ENCODE assay signal across 19 cellular contexts in the genomic region with DNA sequence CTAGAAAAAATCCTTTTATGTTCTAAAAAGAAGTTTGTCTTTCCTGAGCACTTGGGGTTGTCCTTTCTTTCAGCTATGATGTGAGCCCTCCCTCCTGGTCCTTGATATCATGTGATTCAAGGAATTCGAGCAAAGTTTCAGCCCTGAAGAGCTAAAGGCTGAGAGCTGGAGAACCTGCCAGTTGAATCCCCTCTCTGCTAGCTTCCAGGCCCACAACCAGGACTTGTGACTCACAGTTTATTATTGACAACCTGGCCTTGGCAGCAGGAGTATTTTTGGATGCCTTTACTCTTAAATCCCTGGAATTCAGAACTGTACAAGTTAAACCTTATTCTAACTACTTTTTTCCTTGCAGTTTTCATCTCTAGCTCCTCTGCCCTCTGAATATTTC.
DNase-seq lines count a peak whose midpoint lies in the region; ATAC-seq and TF ChIP-seq lines count a peak whose summit lies in the region.
"Had no signal": no experiment of that assay in that cellular context is flagged by ENCODE, and none has a peak within 500 bp of the region (broad histone marks: within the 10 kb centered on the region; RNA-seq: fewer than 3 reads in every experiment).

No MANE protein-coding gene starts in this region.

- H3K27me3 Mint-ChIP-seq in activated CD8-positive, alpha-beta T cell treated with anti-CD3 and anti-CD28 coated beads, Interleukin-2, amount 10 ng/mL, durations not matched to agents 7 days and 5 days (ENCODE audit: low read depth) = peaks cover 4% of the 10 kb centered on the region

- DNase-seq in ELR (ENCODE audit: low read depth) (peak; percentile 12), adipocyte (ENCODE audit: low read depth) (peak; percentile 22), fibroblast of pulmonary artery (ENCODE audit: low read depth) (peak; percentile 41), renal cortical epithelial cell (ENCODE audit: low read depth) (peak; percentile 66), left lung (no peak)
- no peak for DNase-seq in activated CD8-positive, alpha-beta T cell treated with anti-CD3 and anti-CD28 coated beads, Interleukin-2, amount 10 ng/mL, durations not matched to agents 7 days and 5 days
- DNase-seq: Caco-2; Karpas-422; NCI-H1417 treated with DMSO at 0.1 percent for 48 hours; PC-9; small intestine; stimulated activated CD4-positive, alpha-beta T cell treated with anti-CD3 and anti-CD28 coated beads, Interleukin-4, amount 100 ng/mL, for 24 hours had no signal

- POLR2A ChIA-PET in activated CD8-positive, alpha-beta T cell treated with anti-CD3 and anti-CD28 coated beads, Interleukin-2, amount 10 ng/mL, durations not matched to agents 7 days and 5 days (lab: Charles Lee) = no interaction called here

- H3K27ac Mint-ChIP-seq in activated CD8-positive, alpha-beta T cell treated with anti-CD3 and anti-CD28 coated beads, Interleukin-2, amount 10 ng/mL, durations not matched to agents 7 days and 5 days = no peak overlapping the region
- H3K27ac Mint-ChIP-seq: activated T-helper 2 cell treated with anti-CD3 and anti-CD28 coated beads, Interferon-gamma antibody, Interleukin-2, Interleukin-4, amounts not matched to agents 10 μg/mL and 5 μg/mL and 100 μg/mL, durations not matched to agents 14 hours and 24 hours and 36 hours; T-helper 2 cell treated with Interferon-gamma antibody and Interleukin-4, amounts not matched to agents 5 μg/mL and 100 μg/mL, for 36 hours had no signal

- no peaks in the 10 kb centered on the region for H3K9me3 Mint-ChIP-seq in activated CD8-positive, alpha-beta T cell treated with anti-CD3 and anti-CD28 coated beads, Interleukin-2, amount 10 ng/mL, durations not matched to agents 7 days and 5 days (ENCODE audit: insufficient read depth)
- H3K9me3 Mint-ChIP-seq: activated T-helper 2 cell treated with anti-CD3 and anti-CD28 coated beads, Interferon-gamma antibody, Interleukin-2, Interleukin-4, amounts not matched to agents 10 μg/mL and 5 μg/mL and 100 μg/mL, durations not matched to agents 14 hours and 24 hours and 36 hours; T-helper 2 cell treated with Interferon-gamma antibody and Interleukin-4, amounts not matched to agents 5 μg/mL and 100 μg/mL, for 36 hours had no signal

- H3K4me3 ChIP-seq in adipocyte (ENCODE audit: low read length) (no peak overlapping the region), fibroblast of pulmonary artery (replicated peaks; ENCODE audit: low read depth, low read length) (no peak overlapping the region), left lung (no peak overlapping the region)
- H3K4me3 ChIP-seq: PC-9, uterus had no signal

- H3K4me1 Mint-ChIP-seq in activated CD8-positive, alpha-beta T cell treated with anti-CD3 and anti-CD28 coated beads, Interleukin-2, amount 10 ng/mL, durations not matched to agents 7 days and 5 days (ENCODE audit: low read depth) = no peaks in the 10 kb centered on the region

- H3K36me3 ChIP-seq in adipocyte (ENCODE audit: control insufficient read depth, insufficient read depth, low read length, severe bottlenecking) = no peaks in the 10 kb centered on the region
- H3K36me3 ChIP-seq in left lung = no peaks in the 10 kb centered on the region
- H3K36me3 ChIP-seq: neutrophil, uterus had no signal

- H3K9me3 ChIP-seq in adipocyte (ENCODE audit: control insufficient read depth, low read length) (no peaks in the 10 kb centered on the region), left lung (no peaks in the 10 kb centered on the region)
- H3K9me3 ChIP-seq: Caco-2, neutrophil, uterus had no signal

- ATAC-seq in activated CD8-positive, alpha-beta T cell treated with anti-CD3 and anti-CD28 coated beads, Interleukin-2, amount 10 ng/mL, durations not matched to agents 7 days and 5 days = no peak
- ATAC-seq in HG02852 (IDR thresholded peaks at IDR 0.05; ENCODE audit: unreplicated experiment) (no peak), left lung (no peak), GM18870 (IDR thresholded peaks at IDR 0.05; ENCODE audit: unreplicated experiment) (no peak)
- ATAC-seq: activated CD4-positive, CD25-positive, alpha-beta regulatory T cell treated with anti-CD3 and anti-CD28 coated beads, Interleukin-2, amount 50 U/mL, for 24 hours had no signal

- H3K27ac ChIP-seq in left lung = no peak overlapping the region
- H3K27ac ChIP-seq: neutrophil, PC-9, uterus had no signal

- no peaks in the 10 kb centered on the region for H3K36me3 Mint-ChIP-seq in activated CD8-positive, alpha-beta T cell treated with anti-CD3 and anti-CD28 coated beads, Interleukin-2, amount 10 ng/mL, durations not matched to agents 7 days and 5 days (ENCODE audit: low read depth)

- H3K27me3 ChIP-seq in adipocyte (replicated peaks; ENCODE audit: control insufficient read depth, insufficient read depth, low read length) (no peaks in the 10 kb centered on the region), left lung (peaks cover 0 to 29% of the 10 kb centered on the region in 2 donors)
- H3K27me3 ChIP-seq: uterus had no signal

- H3K4me1 ChIP-seq in adipocyte (ENCODE audit: control insufficient read depth, insufficient read depth, low read length) = peaks cover 31% of the 10 kb centered on the region
- H3K4me1 ChIP-seq in left lung = no peaks in the 10 kb centered on the region
- H3K4me1 ChIP-seq: Caco-2, uterus had no signal

- TF ChIP-seq CTCF in fibroblast of pulmonary artery (IDR thresholded peaks at IDR 0.05; ENCODE audit: low read length, missing control alignments) (no peak), left lung (IDR thresholded peaks at IDR 0.05) (no peak)

- H3K9ac ChIP-seq in adipocyte (ENCODE audit: low read length) = peak overlapping the region; percentile 13

- intact Hi-C loops in left lung (cut with DNase I) = no loop called here

- CTCF ChIA-PET in activated CD8-positive, alpha-beta T cell treated with anti-CD3 and anti-CD28 coated beads, Interleukin-2, amount 10 ng/mL, durations not matched to agents 7 days and 5 days (lab: Charles Lee) = no interaction called here

- H3K4me3 Mint-ChIP-seq in activated CD8-positive, alpha-beta T cell treated with anti-CD3 and anti-CD28 coated beads, Interleukin-2, amount 10 ng/mL, durations not matched to agents 7 days and 5 days = no peak overlapping the region
- H3K4me3 Mint-ChIP-seq: T-helper 2 cell treated with Interferon-gamma antibody and Interleukin-4, amounts not matched to agents 5 μg/mL and 100 μg/mL, for 36 hours had no signal

Comparison
In these comparisons a context has a peak if more than half of its experiments do, and no peak if none do; other contexts are left out.
1. DNase-seq: peak in ELR (single experiment), adipocyte (single experiment), fibroblast of pulmonary artery (single experiment) and renal cortical epithelial cell (single experiment); none in activated CD8-positive, alpha-beta T cell treated with anti-CD3 and anti-CD28 coated beads, Interleukin-2, amount 10 ng/mL, durations not matched to agents 7 days and 5 days (single experiment) and left lung (0 of 2).